Comparison of ENCODE assay signal across 11 cellular contexts in genomic region chr7:37441405-37441797, GRCh38. TPM values are rescaled to one million over a fixed set of nuclear protein-coding genes. Genes with fewer than 3 reads are reported as not detected.
DNase-seq lines count a peak whose midpoint lies in the region; ATAC-seq and TF ChIP-seq lines count a peak whose summit lies in the region.
"Had no signal": no experiment of that assay in that cellular context is flagged by ENCODE, and none has a peak within 500 bp of the region (broad histone marks: within the 10 kb centered on the region; RNA-seq: fewer than 3 reads in every experiment).

No MANE protein-coding gene starts in this region.

- H3K4me1 ChIP-seq in lower lobe of right lung: peaks cover 71% of the 10 kb centered on the region
- H3K4me1 ChIP-seq in testis: peaks cover 8% of the 10 kb centered on the region

- H3K27me3 Mint-ChIP-seq in activated T-cell treated with anti-CD3 and anti-CD28 coated beads, Interleukin-2, amount 50 U/mL, for 72 hours (ENCODE audit: low read depth): no peaks in the 10 kb centered on the region
- no peaks in the 10 kb centered on the region for H3K27me3 Mint-ChIP-seq in activated CD8-positive, alpha-beta T cell treated with anti-CD3 and anti-CD28 coated beads, Interleukin-2, amount 10 ng/mL, durations not matched to agents 7 days and 5 days (ENCODE audit: low read depth)

- peak overlapping the region; percentile 64 to 76 for H3K4me3 Mint-ChIP-seq in activated T-cell treated with anti-CD3 and anti-CD28 coated beads, Interleukin-2, amount 50 U/mL, for 72 hours
- peak overlapping the region; percentile 33 for H3K4me3 Mint-ChIP-seq in activated CD8-positive, alpha-beta T cell treated with anti-CD3 and anti-CD28 coated beads, Interleukin-2, amount 10 ng/mL, durations not matched to agents 7 days and 5 days

- peak overlapping the region; percentile 44 for H3K27ac Mint-ChIP-seq in activated T-cell treated with anti-CD3 and anti-CD28 coated beads, Interleukin-2, amount 50 U/mL, for 72 hours
- H3K27ac Mint-ChIP-seq in activated CD8-positive, alpha-beta T cell treated with anti-CD3 and anti-CD28 coated beads, Interleukin-2, amount 10 ng/mL, durations not matched to agents 7 days and 5 days: peak overlapping the region; percentile 77

- no peaks in the 10 kb centered on the region for H3K9me3 Mint-ChIP-seq in activated T-cell treated with anti-CD3 and anti-CD28 coated beads, Interleukin-2, amount 50 U/mL, for 72 hours
- H3K9me3 Mint-ChIP-seq in activated CD8-positive, alpha-beta T cell treated with anti-CD3 and anti-CD28 coated beads, Interleukin-2, amount 10 ng/mL, durations not matched to agents 7 days and 5 days (ENCODE audit: insufficient read depth): no peaks in the 10 kb centered on the region

- H3K4me3 ChIP-seq in lower lobe of right lung (no peak overlapping the region), testis (no peak overlapping the region)
- H3K4me3 ChIP-seq: SJCRH30 had no signal

- CTCF ChIA-PET in activated CD8-positive, alpha-beta T cell treated with anti-CD3 and anti-CD28 coated beads, Interleukin-2, amount 10 ng/mL, durations not matched to agents 7 days and 5 days (lab: Charles Lee): interaction anchor here (1.4 to 3.2 kb wide), 3 partner anchors 7 to 88 kb away, joined by 3 to 13 read pairs (median 9); partner anchors contain the start of gene ELMO1

- no peak for ATAC-seq in activated T-cell treated with anti-CD3 and anti-CD28 coated beads, Interleukin-2, amount 50 U/mL, for 72 hours (replicated peaks in 1 of 2)
- peak; percentile 16 for ATAC-seq in activated CD8-positive, alpha-beta T cell treated with anti-CD3 and anti-CD28 coated beads, Interleukin-2, amount 10 ng/mL, durations not matched to agents 7 days and 5 days
- no peak for ATAC-seq in lower lobe of right lung
- no peak for ATAC-seq in GM18909 (IDR thresholded peaks at IDR 0.05; ENCODE audit: poor library complexity, unreplicated experiment)
- no peak for ATAC-seq in HG03025 (IDR thresholded peaks at IDR 0.05; ENCODE audit: low FRiP score, unreplicated experiment)

- no peaks in the 10 kb centered on the region for H3K27me3 ChIP-seq in lower lobe of right lung (ENCODE audit: low read depth)
- H3K27me3 ChIP-seq in testis: no peaks in the 10 kb centered on the region
- H3K27me3 ChIP-seq: SJCRH30 had no signal

- no peak for TF ChIP-seq CTCF in lower lobe of right lung (IDR thresholded peaks at IDR 0.05)
- no peak for TF ChIP-seq CTCF in testis (IDR thresholded peaks at IDR 0.05)

- 61 to 75% methylated on average over 3 of the region's 3 CpGs for WGBS in testis, 2 donors

- peaks cover 89% of the 10 kb centered on the region for H3K4me1 Mint-ChIP-seq in activated T-cell treated with anti-CD3 and anti-CD28 coated beads, Interleukin-2, amount 50 U/mL, for 72 hours (ENCODE audit: low read depth)
- peaks cover 37% of the 10 kb centered on the region for H3K4me1 Mint-ChIP-seq in activated CD8-positive, alpha-beta T cell treated with anti-CD3 and anti-CD28 coated beads, Interleukin-2, amount 10 ng/mL, durations not matched to agents 7 days and 5 days (ENCODE audit: low read depth)

- H3K27ac ChIP-seq in lower lobe of right lung: peak overlapping the region; percentile 83
- peak overlapping the region; percentile 5 to 41 for H3K27ac ChIP-seq in testis
- H3K27ac ChIP-seq: SJCRH30 had no signal

- TF ChIP-seq POLR2A in testis (IDR thresholded peaks at IDR 0.05): no peak

- H3K9me3 ChIP-seq in lower lobe of right lung: no peaks in the 10 kb centered on the region
- no peaks in the 10 kb centered on the region for H3K9me3 ChIP-seq in testis
- H3K9me3 ChIP-seq: SJCRH30 had no signal

- H3K36me3 ChIP-seq in lower lobe of right lung: no peaks in the 10 kb centered on the region
- H3K36me3 ChIP-seq in testis (ENCODE audit: low read depth, missing control alignments): no peaks in the 10 kb centered on the region

- no peak for DNase-seq in activated T-cell treated with anti-CD3 and anti-CD28 coated beads, Interleukin-2, amount 50 U/mL, for 72 hours
- DNase-seq in activated T-cell treated with anti-CD3 and anti-CD28 coated beads for 4 hours: no peak
- DNase-seq in activated CD8-positive, alpha-beta T cell treated with anti-CD3 and anti-CD28 coated beads, Interleukin-2, amount 10 ng/mL, durations not matched to agents 7 days and 5 days: no peak
- DNase-seq in lower lobe of right lung: no peak
- no peak for DNase-seq in testis
- no peak for DNase-seq in NCI-H2196 (lab: John Stamatoyannopoulos, UW; ENCODE audit: unreplicated experiment)
- DNase-seq: activated CD8-positive, alpha-beta memory T cell treated with anti-CD3 and anti-CD28 coated beads for 24 hours; NCI-H1092 treated with DMSO at 0.1 percent for 48 hours; SJCRH30 had no signal

- POLR2A ChIA-PET in activated CD8-positive, alpha-beta T cell treated with anti-CD3 and anti-CD28 coated beads, Interleukin-2, amount 10 ng/mL, durations not matched to agents 7 days and 5 days (lab: Charles Lee): interaction anchor here (0.6 to 1.5 kb wide), 2 partner anchors 32 to 354 kb away, joined by 3 read pairs; no protein-coding TSS in a partner anchor

- peaks cover 0 to 6% of the 10 kb centered on the region in 2 donors for H3K36me3 Mint-ChIP-seq in activated T-cell treated with anti-CD3 and anti-CD28 coated beads, Interleukin-2, amount 50 U/mL, for 72 hours (ENCODE audit: insufficient read depth in 2 of 2)
- H3K36me3 Mint-ChIP-seq in activated CD8-positive, alpha-beta T cell treated with anti-CD3 and anti-CD28 coated beads, Interleukin-2, amount 10 ng/mL, durations not matched to agents 7 days and 5 days (ENCODE audit: low read depth): no peaks in the 10 kb centered on the region

- intact Hi-C loops in lower lobe of right lung (cut with DNase I): no loop called here
- intact Hi-C loops in testis (cut with DNase I; ENCODE audit: low total_unique reads): no loop called here

RNA-seq across cellular contexts. Expression of gene ELMO1, which starts 7.3 kb away (rescaled TPM):
- 100 to 1,000 TPM in 1 of 2 donors, 10 to 100 TPM in 1; 97.2 to 113 TPM for total RNA-seq in activated T-cell treated with anti-CD3 and anti-CD28 coated beads, Interleukin-2, amount 50 U/mL, for 72 hours
- total RNA-seq in activated CD8-positive, alpha-beta T cell treated with anti-CD3 and anti-CD28 coated beads, Interleukin-2, amount 10 ng/mL, durations not matched to agents 7 days and 5 days: 10 to 100 TPM; 64.0 to 68.5 TPM
- total RNA-seq in lower lobe of right lung (60.1 TPM), testis (10 to 100 TPM; 36.5 to 47.2 TPM)
- polyA plus RNA-seq in testis (ENCODE audit: insufficient read depth, low read depth, low replicate concordance): 12.9 TPM
